ENCODE assay signal across 16 cellular contexts in the genomic region with DNA sequence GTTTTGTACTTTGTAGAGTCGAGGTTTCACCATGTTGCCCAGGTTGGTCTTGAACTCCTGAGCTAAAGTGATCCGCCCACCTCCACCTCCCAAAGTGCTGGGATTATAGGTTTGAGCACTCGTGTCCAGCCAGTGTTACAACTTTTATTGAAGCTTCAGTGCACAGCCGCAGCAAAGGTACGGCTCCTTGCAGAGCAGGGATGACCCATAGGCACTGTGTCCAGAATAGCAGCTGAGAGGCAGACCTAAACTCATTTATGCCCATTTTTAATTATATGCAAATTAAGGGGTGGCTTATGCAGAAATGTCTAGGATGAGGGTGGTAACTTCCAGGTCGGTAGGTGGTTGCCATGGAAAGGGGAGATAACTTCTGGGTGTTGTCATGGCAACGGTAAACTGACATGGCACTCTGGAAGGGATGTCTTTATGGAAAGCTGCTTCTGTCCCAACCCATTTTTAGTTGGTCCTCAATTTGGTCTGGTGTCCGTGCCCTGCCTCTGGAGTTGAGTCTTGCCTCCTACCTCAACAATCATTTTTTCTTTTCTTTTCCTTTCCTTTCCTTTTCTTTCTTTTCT. TPM values are rescaled to one million over a fixed set of nuclear protein-coding genes. Genes with fewer than 3 reads are reported as not detected.
DNase-seq lines count a peak whose midpoint lies in the region; ATAC-seq, FAIRE-seq and TF ChIP-seq lines count a peak whose summit lies in the region.
"Had no signal": no experiment of that assay in that cellular context is flagged by ENCODE, and none has a peak within 500 bp of the region (broad histone marks: within the 10 kb centered on the region; RNA-seq: fewer than 3 reads in every experiment).

No MANE protein-coding gene starts in this region.

- POLR2A ChIA-PET in GM12878 (lab: Charles Lee): interaction anchor here (0.7 to 1.6 kb wide), 3 partner anchors 9 to 786 kb away, joined by 3 to 5 read pairs (median 3); partner anchors contain the start of gene AGFG2

- FAIRE-seq in GM12878 (lab: Jason Lieb, UNC): no peak
- FAIRE-seq: bronchial epithelial cell, islet of Langerhans had no signal

- WGBS in GM12878 (ENCODE audit: insufficient coverage, insufficient replicate concordance, low lambda C conversion rate, missing lambda C conversion rate): 64% methylated on average over 8 of the region's 8 CpGs

- no peaks in the 10 kb centered on the region for H4K20me1 ChIP-seq in GM12878 (ENCODE audit: control insufficient read depth, insufficient read depth)

- TF ChIP-seq POLR2A in GM12878 (IDR thresholded peaks at IDR 0.05; ENCODE audit: low read depth, low read length): no peak

- RAD21 ChIA-PET in GM12878 (lab: Charles Lee; ENCODE audit: unreplicated experiment): interaction anchor here (0.7 to 1.4 kb wide), 2 partner anchors 53 to 494 kb away, joined by 3 to 6 read pairs; no protein-coding TSS in a partner anchor

- no peak overlapping the region for H2AFZ ChIP-seq in GM12878 (ENCODE audit: control insufficient read depth, low read depth, low read length)

- no peak overlapping the region for H3K9ac ChIP-seq in GM12878 (ENCODE audit: control insufficient read depth, insufficient read depth, low read length)

- H3K4me1 ChIP-seq in GM12878 (ENCODE audit: control insufficient read depth, insufficient read depth, low read length): no peaks in the 10 kb centered on the region; the same call in 1 of the 2 replicates

- H3K4me2 ChIP-seq in GM12878 (ENCODE audit: control insufficient read depth, insufficient read depth): no peak overlapping the region

- CTCF ChIA-PET in GM12878 (lab: Yijun Ruan, JAX): interaction anchor here (0.6 to 1.5 kb wide), 4 partner anchors 11 to 593 kb away, joined by 3 to 5 read pairs (median 4); no protein-coding TSS in a partner anchor

- H3K9me3 ChIP-seq in GM12878 (replicated peaks; ENCODE audit: control insufficient read depth, insufficient read depth, low read length): no peaks in the 10 kb centered on the region

- DNase-seq in CD1c-positive myeloid dendritic cell (ENCODE audit: extremely low spot score): peak; percentile 23
- DNase-seq in Jurkat, Clone E6-1 (ENCODE audit: low read depth, low spot score): peak; percentile 6
- no peak for DNase-seq in GM12878 (ENCODE audit: low read depth, low spot score)
- DNase-seq in stimulated activated CD4-positive, alpha-beta T cell treated with anti-CD3 and anti-CD28 coated beads, Interleukin-4, amount 100 ng/mL, for 4 hours: no peak
- DNase-seq in hippocampal formation (lab: John Stamatoyannopoulos, UW): no peak
- DNase-seq: activated CD8-positive, alpha-beta memory T cell treated with anti-CD3 and anti-CD28 coated beads for 24 hours; mammary epithelial cell; naive thymus-derived CD4-positive, alpha-beta T cell; NCI-H1694; SIG-M5 had no signal

- H3K27me3 ChIP-seq in GM12878 (replicated peaks in 1 of 2; ENCODE audit: control insufficient read depth in 2 of 2, insufficient read depth in 2 of 2, low read length in 1 of 2): no peaks in the 10 kb centered on the region

- no TSS peak for BruUV-seq in GM12878 (replicated peaks; lab: Mats Ljungman, UMichigan)

- no peaks in the 10 kb centered on the region for H3K79me2 ChIP-seq in GM12878 (ENCODE audit: control insufficient read depth, insufficient read depth, low read length)

- SMC1A ChIA-PET in GM12878 (lab: Charles Lee; ENCODE audit: uncharacterized antibody, unreplicated experiment): interaction anchor here (0.6 to 1.3 kb wide), 4 partner anchors 10 to 54 kb away, joined by 3 read pairs; no protein-coding TSS in a partner anchor

- TF ChIP-seq CTCF in GM12878 (IDR thresholded peaks at IDR 0.05 in 2 of 3, conservative IDR thresholded peaks at IDR 0.05 in 1 of 3; ENCODE audit: control insufficient read depth in 2 of 3, extremely low read depth in 1 of 3, insufficient read depth in 1 of 3, low read depth in 3 of 3, low read length in 3 of 3): no peak

- H3K27ac ChIP-seq in GM12878 (ENCODE audit: control insufficient read depth, insufficient read depth): no peak overlapping the region

- in situ Hi-C loops in GM12878 (cut with MboI): no loop called here

- no peaks in the 10 kb centered on the region for H3K36me3 ChIP-seq in GM12878 (ENCODE audit: control insufficient read depth in 2 of 2, insufficient read depth in 2 of 2, low read length in 1 of 2)

- H3K4me3 ChIP-seq in Jurkat, Clone E6-1 (ENCODE audit: low read length): no peak overlapping the region
- H3K4me3 ChIP-seq in GM12878: no peak overlapping the region

- TF ChIP-seq RAD21 in GM12878 (IDR thresholded peaks at IDR 0.05; ENCODE audit: insufficient read depth, low read depth, low read length): no peak

- TF ChIP-seq EP300 in GM12878 (IDR thresholded peaks at IDR 0.05; ENCODE audit: borderline replicate concordance in 1 of 2, control insufficient read depth in 1 of 2, low read depth in 2 of 2, low read length in 2 of 2): no peak

- no peak for ATAC-seq in GM12878
- no peak for ATAC-seq in HG03378 (IDR thresholded peaks at IDR 0.05; ENCODE audit: unreplicated experiment)
- ATAC-seq: HCT116; naive thymus-derived CD4-positive, alpha-beta T cell had no signal

- intact Hi-C loops in GM12878 (cut with micrococcal nuclease; ENCODE audit: unreplicated experiment): no loop called here

RNA-seq across cellular contexts. Expression of gene NYAP1, which starts 22.7 kb away (rescaled TPM):
- 0.48 TPM for polyA plus RNA-seq in Jurkat, Clone E6-1 (2012; ENCODE audit: insufficient read depth, insufficient read length)
- 0.10 TPM in 1 of 2 replicates, not detected in the other for total RNA-seq in GM12878 (2013; cell fraction: nucleolus; rRNA removed)
- 0.05 and 0.06 TPM in 2 replicates for total RNA-seq in GM12878 (2014; rRNA removed)
- total RNA-seq in GM12878 (2014; rRNA removed; fragmentation: Illumina TruSeq; extraction: Trizol): 0.04 and 0.05 TPM in 2 replicates
- 0.15 and 0.19 TPM in 2 replicates for total RNA-seq in GM12878 (2021)
- polyA plus RNA-seq in GM12878 (2011; ENCODE audit: low read depth): 0.07 TPM
- polyA plus RNA-seq in GM12878 (2011; rRNA removed): not detected in 2 replicates
- not detected in 2 replicates for polyA plus RNA-seq in GM12878 (2011; cell fraction: cytosol; rRNA removed)
- polyA plus RNA-seq in GM12878 (2011; cell fraction: nucleus; rRNA removed): 0.10 and 0.12 TPM in 2 replicates
- 0.17 and 0.23 TPM in 2 replicates for polyA plus RNA-seq in GM12878 (2012)
- not detected in 2 replicates for polyA plus RNA-seq in GM12878 (2014; fragmentation: Illumina TruSeq; extraction: Trizol)
- not detected for polyA plus RNA-seq in GM12878 (2014; fragmentation: Nextera tagmentation; extraction: Ambion mirVana)
- polyA plus RNA-seq in GM12878 (2014; rRNA removed): 0.28 and 0.49 TPM in 2 replicates
- polyA plus RNA-seq in GM12878 (2016; fragmentation: Nextera tagmentation; extraction: Ambion mirVana): not detected
- polyA minus RNA-seq in GM12878 (2011; rRNA and poly(A)+ RNA removed): not detected in 2 replicates
- not detected in 2 replicates for polyA minus RNA-seq in GM12878 (2011; cell fraction: cytosol; rRNA and poly(A)+ RNA removed)
- polyA minus RNA-seq in GM12878 (2011; cell fraction: nucleus; rRNA and poly(A)+ RNA removed): not detected in 2 replicates
- total RNA-seq: T-helper 2 cell treated with Interferon-gamma antibody and Interleukin-4, amounts not matched to agents 100 ng/mL and 5 ng/mL, for 36 hours had no signal
- polyA plus RNA-seq: naive thymus-derived CD4-positive, alpha-beta T cell had no signal

RNA-seq across cellular contexts. Expression of gene TSC22D4, which starts 27.4 kb away (rescaled TPM):
- polyA plus RNA-seq in Jurkat, Clone E6-1 (2012; ENCODE audit: insufficient read depth, insufficient read length): 32.2 TPM
- 37.8 and 39.1 TPM in 2 replicates for total RNA-seq in GM12878 (2013; cell fraction: nucleolus; rRNA removed)
- 33.2 and 39.9 TPM in 2 replicates for total RNA-seq in GM12878 (2014; rRNA removed)
- 11.7 and 16.2 TPM in 2 replicates for total RNA-seq in GM12878 (2014; rRNA removed; fragmentation: Illumina TruSeq; extraction: Trizol)
- total RNA-seq in GM12878 (2021): 63.7 and 65.7 TPM in 2 replicates
- polyA plus RNA-seq in GM12878 (2011; ENCODE audit: low read depth): 18.1 TPM
- polyA plus RNA-seq in GM12878 (2011; rRNA removed): 7.3 and 13.8 TPM in 2 replicates
- polyA plus RNA-seq in GM12878 (2011; cell fraction: cytosol; rRNA removed): 22.0 and 27.1 TPM in 2 replicates
- polyA plus RNA-seq in GM12878 (2011; cell fraction: nucleus; rRNA removed): 59.8 and 71.4 TPM in 2 replicates
- 51.5 and 56.1 TPM in 2 replicates for polyA plus RNA-seq in GM12878 (2012)
- polyA plus RNA-seq in GM12878 (2014; fragmentation: Illumina TruSeq; extraction: Trizol): 8.3 and 13.7 TPM in 2 replicates
- polyA plus RNA-seq in GM12878 (2014; fragmentation: Nextera tagmentation; extraction: Ambion mirVana): 1 to 10 TPM in 1 of 2 experiments, under 1 TPM in 1; 0.50 to 1.2 TPM
- polyA plus RNA-seq in GM12878 (2014; rRNA removed): 47.8 and 55.6 TPM in 2 replicates
- polyA plus RNA-seq in GM12878 (2016; fragmentation: Nextera tagmentation; extraction: Ambion mirVana): 10 to 100 TPM; 32.6 to 33.3 TPM
- 8.7 and 22.5 TPM in 2 replicates for polyA minus RNA-seq in GM12878 (2011; rRNA and poly(A)+ RNA removed)
- polyA minus RNA-seq in GM12878 (2011; cell fraction: cytosol; rRNA and poly(A)+ RNA removed): 21.2 TPM in 2 replicates
- 11.8 and 19.4 TPM in 2 replicates for polyA minus RNA-seq in GM12878 (2011; cell fraction: nucleus; rRNA and poly(A)+ RNA removed)

RNA-seq across cellular contexts. Expression of gene AGFG2, which starts 32.6 kb away (rescaled TPM):
- 13.4 TPM for polyA plus RNA-seq in Jurkat, Clone E6-1 (2012; ENCODE audit: insufficient read depth, insufficient read length)
- total RNA-seq in GM12878 (2013; cell fraction: nucleolus; rRNA removed): 48.5 and 51.9 TPM in 2 replicates
- total RNA-seq in GM12878 (2014; rRNA removed): 47.8 and 60.3 TPM in 2 replicates
- total RNA-seq in GM12878 (2014; rRNA removed; fragmentation: Illumina TruSeq; extraction: Trizol): 14.9 and 18.0 TPM in 2 replicates
- 71.5 and 75.1 TPM in 2 replicates for total RNA-seq in GM12878 (2021)
- polyA plus RNA-seq in GM12878 (2011; ENCODE audit: low read depth): 7.2 TPM
- 10.2 and 24.2 TPM in 2 replicates for polyA plus RNA-seq in GM12878 (2011; rRNA removed)
- polyA plus RNA-seq in GM12878 (2011; cell fraction: cytosol; rRNA removed): 25.0 and 44.5 TPM in 2 replicates
- 54.0 and 54.7 TPM in 2 replicates for polyA plus RNA-seq in GM12878 (2011; cell fraction: nucleus; rRNA removed)
- polyA plus RNA-seq in GM12878 (2012): 25.3 and 36.4 TPM in 2 replicates
- polyA plus RNA-seq in GM12878 (2014; fragmentation: Illumina TruSeq; extraction: Trizol): 6.6 and 15.6 TPM in 2 replicates
- 1 to 10 TPM in 1 of 2 experiments, under 1 TPM in 1; 0.90 to 1.1 TPM for polyA plus RNA-seq in GM12878 (2014; fragmentation: Nextera tagmentation; extraction: Ambion mirVana)
- 47.0 and 50.2 TPM in 2 replicates for polyA plus RNA-seq in GM12878 (2014; rRNA removed)
- polyA plus RNA-seq in GM12878 (2016; fragmentation: Nextera tagmentation; extraction: Ambion mirVana): 10 to 100 TPM; 26.7 to 27.0 TPM
- 16.2 and 34.8 TPM in 2 replicates for polyA minus RNA-seq in GM12878 (2011; rRNA and poly(A)+ RNA removed)
- polyA minus RNA-seq in GM12878 (2011; cell fraction: cytosol; rRNA and poly(A)+ RNA removed): 16.7 and 18.5 TPM in 2 replicates
- 25.1 and 38.4 TPM in 2 replicates for polyA minus RNA-seq in GM12878 (2011; cell fraction: nucleus; rRNA and poly(A)+ RNA removed)

RNA-seq across cellular contexts. Expression of gene SPACDR, which starts 42.4 kb away (rescaled TPM):
- polyA plus RNA-seq in Jurkat, Clone E6-1 (2012; ENCODE audit: insufficient read depth, insufficient read length): not detected
- total RNA-seq in GM12878 (2013; cell fraction: nucleolus; rRNA removed): 4.9 and 5.0 TPM in 2 replicates
- 0.49 and 1.2 TPM in 2 replicates for total RNA-seq in GM12878 (2014; rRNA removed)
- total RNA-seq in GM12878 (2014; rRNA removed; fragmentation: Illumina TruSeq; extraction: Trizol): 0.18 and 0.28 TPM in 2 replicates
- total RNA-seq in GM12878 (2021): 1.1 and 1.5 TPM in 2 replicates
- polyA plus RNA-seq in GM12878 (2011; ENCODE audit: low read depth): 0.43 TPM
- 0.65 and 0.81 TPM in 2 replicates for polyA plus RNA-seq in GM12878 (2011; rRNA removed)
- polyA plus RNA-seq in GM12878 (2011; cell fraction: cytosol; rRNA removed): 0.80 and 1.1 TPM in 2 replicates
- 4.4 and 5.2 TPM in 2 replicates for polyA plus RNA-seq in GM12878 (2011; cell fraction: nucleus; rRNA removed)
- 1.3 and 1.6 TPM in 2 replicates for polyA plus RNA-seq in GM12878 (2012)
- polyA plus RNA-seq in GM12878 (2014; fragmentation: Illumina TruSeq; extraction: Trizol): 0.56 TPM in 1 of 2 replicates, not detected in the other
- polyA plus RNA-seq in GM12878 (2014; fragmentation: Nextera tagmentation; extraction: Ambion mirVana): under 1 TPM; 0.29 TPM
- 0.78 and 1.2 TPM in 2 replicates for polyA plus RNA-seq in GM12878 (2014; rRNA removed)
- under 1 TPM; 0.60 to 0.71 TPM for polyA plus RNA-seq in GM12878 (2016; fragmentation: Nextera tagmentation; extraction: Ambion mirVana)
- 0.51 and 2.3 TPM in 2 replicates for polyA minus RNA-seq in GM12878 (2011; rRNA and poly(A)+ RNA removed)
- not detected in 2 replicates for polyA minus RNA-seq in GM12878 (2011; cell fraction: cytosol; rRNA and poly(A)+ RNA removed)
- polyA minus RNA-seq in GM12878 (2011; cell fraction: nucleus; rRNA and poly(A)+ RNA removed): 0.85 TPM in 1 of 2 replicates, not detected in the other
- total RNA-seq: skeletal muscle tissue had no signal

Comparison
In these comparisons a context has a peak if more than half of its experiments do, and no peak if none do; other contexts are left out.
1. DNase-seq: peak in CD1c-positive myeloid dendritic cell (single experiment) and Jurkat, Clone E6-1 (single experiment); none in GM12878 (single experiment), stimulated activated CD4-positive, alpha-beta T cell treated with anti-CD3 and anti-CD28 coated beads, Interleukin-4, amount 100 ng/mL, for 4 hours (0 of 2) and hippocampal formation (0 of 2).